Comparison of ENCODE assay signal across 16 cellular contexts in the genomic region with DNA sequence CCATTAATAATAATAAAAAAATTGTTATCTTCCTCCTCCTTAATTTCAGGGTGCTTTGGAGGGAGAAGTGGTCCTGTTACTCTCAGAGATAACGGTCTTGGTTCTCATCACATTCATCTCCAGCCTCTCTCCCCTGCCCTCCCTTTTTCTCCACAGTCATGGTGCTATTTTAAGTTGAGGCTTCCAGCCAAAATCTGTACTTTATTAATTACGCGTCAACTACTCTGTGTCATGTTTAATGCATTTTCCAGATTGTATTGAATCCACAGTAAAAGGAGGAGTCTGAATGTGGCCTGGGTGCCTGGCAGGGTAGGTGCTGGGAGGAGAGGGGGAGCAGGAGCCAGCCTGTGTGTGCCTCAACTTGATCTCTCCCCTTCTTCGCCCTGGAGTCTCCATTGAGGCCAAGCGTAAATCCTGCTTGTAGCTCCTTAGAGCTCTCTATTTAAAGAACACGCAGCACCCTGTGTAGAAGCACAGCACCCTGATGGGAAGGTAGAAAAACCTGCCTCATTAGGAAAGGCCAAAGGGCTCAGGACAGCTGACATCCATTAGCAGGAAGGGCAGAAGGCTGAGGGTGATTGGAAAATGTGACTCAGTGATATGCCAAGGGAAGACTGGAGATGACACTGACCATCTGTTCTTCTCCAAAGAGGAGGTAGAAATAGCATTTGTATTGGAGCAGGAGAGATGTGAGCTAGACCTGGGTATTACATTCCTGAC.
A peak's percentile ranks its signal among the peaks of the same experiment; 100 is the strongest.
DNase-seq lines count a peak whose midpoint lies in the region; ATAC-seq and TF ChIP-seq lines count a peak whose summit lies in the region.
"Had no signal": no experiment of that assay in that cellular context is flagged by ENCODE, and none has a peak within 500 bp of the region (broad histone marks: within the 10 kb centered on the region; RNA-seq: fewer than 3 reads in every experiment).

No MANE protein-coding gene starts in this region.

- no peak overlapping the region for H3K4me2 ChIP-seq in Karpas-422 (ENCODE audit: low read depth, low read length, poor library complexity, severe bottlenecking)
- H3K4me2 ChIP-seq: A549, smooth muscle cell had no signal

- H3K36me3 ChIP-seq in right atrium auricular region (no peaks in the 10 kb centered on the region), mesodermal cell (ENCODE audit: control insufficient read depth, insufficient read depth, low read length) (peaks cover 41% of the 10 kb centered on the region), uterus (no peaks in the 10 kb centered on the region), Karpas-422 (ENCODE audit: insufficient read depth, low read length) (no peaks in the 10 kb centered on the region)
- H3K36me3 ChIP-seq: tibial artery had no signal

- H3K27ac Mint-ChIP-seq in T-helper 17 cell = no peak overlapping the region
- H3K27ac Mint-ChIP-seq: activated T-cell treated with anti-CD3 and anti-CD28 coated beads, Interleukin-2, amount 50 U/mL, for 24 hours; naive thymus-derived CD4-positive, alpha-beta T cell had no signal

- no peak overlapping the region for H3K4me3 Mint-ChIP-seq in T-helper 17 cell
- H3K4me3 Mint-ChIP-seq: activated T-cell treated with anti-CD3 and anti-CD28 coated beads, Interleukin-2, amount 50 U/mL, for 24 hours; naive thymus-derived CD4-positive, alpha-beta T cell had no signal

- no peak overlapping the region for H2AFZ ChIP-seq in Karpas-422 (ENCODE audit: low read length)

- H3K79me2 ChIP-seq in Karpas-422 (ENCODE audit: low read length) = no peaks in the 10 kb centered on the region

- H3K27ac ChIP-seq in right atrium auricular region = peak overlapping the region in 1 of 2 donors; percentile 20
- H3K27ac ChIP-seq in mesodermal cell (ENCODE audit: low read depth, low read length, severe bottlenecking) = peak overlapping the region; percentile 19
- H3K27ac ChIP-seq in uterus = peak overlapping the region; percentile 72 to 81
- H3K27ac ChIP-seq in Karpas-422 (ENCODE audit: low read length) = no peak overlapping the region
- H3K27ac ChIP-seq: A549, tibial artery had no signal

- TF ChIP-seq CTCF in right atrium auricular region (IDR thresholded peaks at IDR 0.05) = no peak
- TF ChIP-seq CTCF in uterus (IDR thresholded peaks at IDR 0.05) = no peak

- no peak for TF ChIP-seq POLR2A in uterus (IDR thresholded peaks at IDR 0.05)

- peaks cover 0 to 87% of the 10 kb centered on the region in 2 donors for H3K4me1 ChIP-seq in right atrium auricular region
- H3K4me1 ChIP-seq in mesodermal cell (ENCODE audit: control insufficient read depth, insufficient read depth, low read length, poor library complexity, severe bottlenecking) = peaks cover 52% of the 10 kb centered on the region
- peaks cover 19 to 35% of the 10 kb centered on the region in 2 donors for H3K4me1 ChIP-seq in uterus
- no peaks in the 10 kb centered on the region for H3K4me1 ChIP-seq in Karpas-422 (ENCODE audit: low read length)
- H3K4me1 ChIP-seq: A549 had no signal

- peaks cover 11% of the 10 kb centered on the region for H3K36me3 Mint-ChIP-seq in T-helper 17 cell (ENCODE audit: low read depth)
- H3K36me3 Mint-ChIP-seq: naive thymus-derived CD4-positive, alpha-beta T cell had no signal

- H3K9ac ChIP-seq in Karpas-422 (ENCODE audit: low read length) = no peak overlapping the region

- H3K27me3 ChIP-seq in right atrium auricular region (no peaks in the 10 kb centered on the region), uterus (no peaks in the 10 kb centered on the region), Karpas-422 (ENCODE audit: low read length) (no peaks in the 10 kb centered on the region)
- H3K27me3 ChIP-seq: tibial artery had no signal

- peak; percentile 17 for ATAC-seq in Right ventricle myocardium inferior
- ATAC-seq in T-helper 17 cell = no peak
- ATAC-seq: A549; naive thymus-derived CD4-positive, alpha-beta T cell had no signal

- peaks cover 89% of the 10 kb centered on the region for H3K27me3 Mint-ChIP-seq in T-helper 17 cell

- no peak for DNase-seq in Right ventricle myocardium inferior (ENCODE audit: missing footprints)
- no peak for DNase-seq in right atrium auricular region (ENCODE audit: low spot score)
- peak; percentile 88 for DNase-seq in cerebellum (ENCODE audit: low spot score)
- DNase-seq in uterus = peak in 1 of 2 donors; percentile 64
- no peak for DNase-seq in UCSD-AML1 (lab: John Stamatoyannopoulos, UW; ENCODE audit: unreplicated experiment)
- DNase-seq in Karpas-422 = no peak
- no peak for DNase-seq in T-helper 17 cell
- DNase-seq: activated CD4-positive, alpha-beta T cell treated with anti-CD3 and anti-CD28 coated beads for 1 hour; activated T-cell treated with anti-CD3 and anti-CD28 coated beads, Interleukin-2, amount 50 U/mL, for 24 hours; naive thymus-derived CD4-positive, alpha-beta T cell; NCI-H1105; NK-92 treated with Interleukin-12 subunit alpha and Interleukin-12 subunit beta, amount 100 ng/mL, for 24 hours had no signal

- no peaks in the 10 kb centered on the region for H3K9me3 ChIP-seq in right atrium auricular region
- H3K9me3 ChIP-seq in mesodermal cell (ENCODE audit: control insufficient read depth, low read length) = no peaks in the 10 kb centered on the region
- no peaks in the 10 kb centered on the region for H3K9me3 ChIP-seq in uterus
- H3K9me3 ChIP-seq in Karpas-422 (ENCODE audit: low read length) = no peaks in the 10 kb centered on the region
- H3K9me3 ChIP-seq in T-helper 17 cell (ENCODE audit: control insufficient read depth, low read length, poor library complexity, severe bottlenecking) = no peaks in the 10 kb centered on the region
- H3K9me3 ChIP-seq: A549, tibial artery had no signal

- WGBS in mesodermal cell (ENCODE audit: insufficient coverage in 2 of 2), 2 experiments = 87 to 91% methylated on average over 2 to 3 of the region's 6 CpGs

- no peaks in the 10 kb centered on the region for H3K9me2 ChIP-seq in Karpas-422 (replicated peaks; ENCODE audit: insufficient read depth, low read length)

- no peaks in the 10 kb centered on the region for H4K20me1 ChIP-seq in Karpas-422 (ENCODE audit: insufficient read depth, low read depth, low read length)

- no peak overlapping the region for H3K4me3 ChIP-seq in right atrium auricular region
- no peak overlapping the region for H3K4me3 ChIP-seq in mesodermal cell (ENCODE audit: extremely low read depth, insufficient read depth, low read length, poor library complexity, severe bottlenecking)
- H3K4me3 ChIP-seq in uterus = no peak overlapping the region
- H3K4me3 ChIP-seq in Karpas-422 (ENCODE audit: low read length) = no peak overlapping the region
- H3K4me3 ChIP-seq: A549, smooth muscle cell, tibial artery had no signal

- peaks cover 5% of the 10 kb centered on the region for H3K4me1 Mint-ChIP-seq in T-helper 17 cell
- H3K4me1 Mint-ChIP-seq: naive thymus-derived CD4-positive, alpha-beta T cell had no signal

- intact Hi-C loops in Right ventricle myocardium inferior (cut with DNase I) (loop anchor here (5.0 kb wide), 1 partner anchor 65 kb away; no protein-coding TSS in a partner anchor), uterus (cut with DNase I; ENCODE audit: low total_unique reads) (no loop called here)
